Comparison of ENCODE assay signal across 11 cellular contexts in the genomic region with DNA sequence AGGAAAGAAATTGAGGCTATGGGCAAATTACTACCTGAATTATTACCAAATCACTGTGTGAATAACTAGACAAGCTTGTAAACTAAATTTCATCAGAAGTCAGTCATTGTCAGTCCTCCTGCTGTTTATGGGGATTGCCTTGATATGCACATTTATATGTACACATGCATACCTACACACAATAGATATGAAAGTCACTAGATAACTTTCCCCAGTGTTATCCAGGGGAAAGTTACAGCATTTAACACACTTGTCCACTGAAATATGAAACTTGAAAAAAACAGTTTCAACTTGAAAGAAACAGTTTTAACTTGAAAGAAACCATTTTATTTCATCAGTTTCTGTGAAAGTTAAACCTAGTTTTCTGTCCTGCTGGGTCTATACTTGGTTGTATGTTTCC.
"Had no signal": no experiment of that assay in that cellular context is flagged by ENCODE, and none has a peak within 500 bp of the region (broad histone marks: within the 10 kb centered on the region; RNA-seq: fewer than 3 reads in every experiment).

No MANE protein-coding gene starts in this region.

- H2AFZ ChIP-seq: GM23338 had no signal

- H3K4me3 ChIP-seq: GM23338, K562 had no signal

- FAIRE-seq: H1, H54, HepG2, K562 had no signal

- ATAC-seq: GM23338, HepG2, K562 had no signal

- H3K27ac ChIP-seq: HL-60 had no signal

- DNase-seq: H9, HCEC 1CT, HFFc6, IMR-90, KG1 had no signal

- H3K4me2 ChIP-seq: GM23338 had no signal
